ENCODE assay signal across 8 cellular contexts in genomic region chr3:14651440-14652251, GRCh38. TPM values are rescaled to one million over a fixed set of nuclear protein-coding genes. Genes with fewer than 3 reads are reported as not detected.
DNase-seq lines count a peak whose midpoint lies in the region; ATAC-seq and TF ChIP-seq lines count a peak whose summit lies in the region.

TSS of gene CCDC174 (plus strand) at chr3:14651762. CDS start at chr3:14651837, 75 bp downstream.

- peak within 1 kb of the TSS; percentile 91 for H3K27ac ChIP-seq in BLaER1
- H3K27ac ChIP-seq in coronary artery: peak within 1 kb of the TSS; percentile 89 to 93

- DNase-seq in NCI-H69 (lab: John Stamatoyannopoulos, UW): peak; percentile 97
- peak; percentile 97 for DNase-seq in activated CD4-positive, alpha-beta T cell treated with anti-CD3 and anti-CD28 coated beads, Interleukin-2, amount 10 ng/mL, durations not matched to agents 7 days and 5 days
- DNase-seq in coronary artery (ENCODE audit: low spot score): peak; percentile 97
- peak; percentile 99 for DNase-seq in left kidney (ENCODE audit: low read depth, low spot score)
- DNase-seq in stimulated activated CD4-positive, alpha-beta T cell treated with anti-CD3 and anti-CD28 coated beads, Interleukin-2, amount 100 ng/mL, for 24 hours: peak; percentile 91 to 94

- H3K27me3 ChIP-seq in BLaER1: no peaks in the 10 kb centered on the region

- H3K9me3 ChIP-seq in BLaER1: no peaks in the 10 kb centered on the region

- H3K27ac Mint-ChIP-seq in activated CD4-positive, alpha-beta T cell treated with anti-CD3 and anti-CD28 coated beads, Interleukin-2, amount 10 ng/mL, durations not matched to agents 7 days and 5 days: peak within 1 kb of the TSS; percentile 94

- H3K4me3 ChIP-seq in BLaER1 (peak within 1 kb of the TSS; percentile 87), coronary artery (peak within 1 kb of the TSS; percentile 83)

- H3K4me3 Mint-ChIP-seq in activated CD4-positive, alpha-beta T cell treated with anti-CD3 and anti-CD28 coated beads, Interleukin-2, amount 10 ng/mL, durations not matched to agents 7 days and 5 days: peak within 1 kb of the TSS; percentile 100

- no peaks in the 10 kb centered on the region for H3K9me3 Mint-ChIP-seq in activated CD4-positive, alpha-beta T cell treated with anti-CD3 and anti-CD28 coated beads, Interleukin-2, amount 10 ng/mL, durations not matched to agents 7 days and 5 days

- no peak for TF ChIP-seq CTCF in coronary artery (IDR thresholded peaks at IDR 0.05)

- H3K9ac ChIP-seq in BLaER1: peak within 1 kb of the TSS; percentile 95

- ATAC-seq in GM19328 (IDR thresholded peaks at IDR 0.05; ENCODE audit: unreplicated experiment) (peak; percentile 99), HG03520 (IDR thresholded peaks at IDR 0.05; ENCODE audit: unreplicated experiment) (peak; percentile 96)

- peaks cover 20% of the 10 kb centered on the region for H3K36me3 ChIP-seq in BLaER1

- peaks cover 27% of the 10 kb centered on the region for H3K4me1 ChIP-seq in BLaER1

- H3K27me3 Mint-ChIP-seq in activated CD4-positive, alpha-beta T cell treated with anti-CD3 and anti-CD28 coated beads, Interleukin-2, amount 10 ng/mL, durations not matched to agents 7 days and 5 days: no peaks in the 10 kb centered on the region

- H3K4me1 Mint-ChIP-seq in activated CD4-positive, alpha-beta T cell treated with anti-CD3 and anti-CD28 coated beads, Interleukin-2, amount 10 ng/mL, durations not matched to agents 7 days and 5 days: peaks cover 43% of the 10 kb centered on the region

- peaks cover 14% of the 10 kb centered on the region for H3K36me3 Mint-ChIP-seq in activated CD4-positive, alpha-beta T cell treated with anti-CD3 and anti-CD28 coated beads, Interleukin-2, amount 10 ng/mL, durations not matched to agents 7 days and 5 days (ENCODE audit: low read depth)

- CTCF ChIA-PET in activated CD4-positive, alpha-beta T cell treated with anti-CD3 and anti-CD28 coated beads, Interleukin-2, amount 10 ng/mL, durations not matched to agents 7 days and 5 days (lab: Charles Lee): interaction anchor here (0.5 to 1.5 kb wide), 7 partner anchors 11 to 1751 kb away, joined by 3 to 5 read pairs (median 3); partner anchors contain the start of genes LSM3 and XPC

- POLR2A ChIA-PET in activated CD4-positive, alpha-beta T cell treated with anti-CD3 and anti-CD28 coated beads, Interleukin-2, amount 10 ng/mL, durations not matched to agents 7 days and 5 days (lab: Charles Lee): no interaction called here

- peaks cover 5% of the 10 kb centered on the region; the same call in 1 of the 2 replicates for H4K20me1 ChIP-seq in BLaER1

- H3K4me2 ChIP-seq in BLaER1: peak within 1 kb of the TSS; percentile 80

RNA-seq across cellular contexts. Expression of gene CCDC174, which starts in this region (rescaled TPM):
- total RNA-seq in activated CD4-positive, alpha-beta T cell treated with anti-CD3 and anti-CD28 coated beads, Interleukin-2, amount 10 ng/mL, durations not matched to agents 7 days and 5 days: 10 to 100 TPM; 20.9 to 24.0 TPM

Comparison
In these comparisons a context has a peak if more than half of its experiments do, and no peak if none do; other contexts are left out.
1. Peak in every context shown above with its lines: DNase-seq, ATAC-seq, H3K4me3 ChIP-seq and H3K27ac ChIP-seq.